19 cellular contexts compared by ENCODE assay signal in the genomic region with DNA sequence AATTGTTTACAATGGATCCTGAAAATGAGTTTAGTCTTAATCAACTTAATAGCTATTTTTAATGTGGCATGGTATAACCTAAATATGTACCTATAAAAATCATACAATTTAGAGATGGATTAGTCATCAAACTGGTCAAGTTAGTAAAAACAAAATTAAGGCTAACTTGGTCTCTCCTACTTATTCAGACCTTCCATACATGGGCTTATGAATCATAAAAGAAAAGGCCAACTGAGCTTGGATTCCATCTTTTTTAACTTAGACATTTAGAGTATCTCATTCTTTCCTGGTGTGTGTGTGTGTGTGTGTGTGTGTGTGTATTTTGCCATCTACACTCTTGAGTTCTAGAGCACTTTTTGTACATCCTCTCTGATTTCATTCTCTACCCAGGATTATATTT.
"Had no signal": no experiment of that assay in that cellular context is flagged by ENCODE, and none has a peak within 500 bp of the region (broad histone marks: within the 10 kb centered on the region; RNA-seq: fewer than 3 reads in every experiment).

No MANE protein-coding gene starts in this region.

- H3K27ac ChIP-seq: cardiac muscle cell, parathyroid adenoma, skin epidermis, testis had no signal

- H3K36me3 ChIP-seq: cardiac muscle cell had no signal

- H3K9ac ChIP-seq: parathyroid adenoma, SK-N-SH had no signal

- H3K27ac Mint-ChIP-seq: activated CD8-positive, alpha-beta memory T cell treated with anti-CD3 and anti-CD28 coated beads, Interleukin-2, amount 10 ng/mL, durations not matched to agents 7 days and 5 days; activated naive CD8-positive, alpha-beta T cell; naive B cell; T-cell had no signal

- H3K4me3 ChIP-seq: cardiac muscle cell, skin epidermis, testis had no signal

- H3K9me3 Mint-ChIP-seq: T-cell had no signal

- H2AFZ ChIP-seq: parathyroid adenoma had no signal

- H3K27me3 ChIP-seq: cardiac muscle cell, testis had no signal

- H3K79me2 ChIP-seq: parathyroid adenoma had no signal

- FAIRE-seq: islet of Langerhans had no signal

- DNase-seq: activated CD8-positive, alpha-beta memory T cell treated with anti-CD3 and anti-CD28 coated beads, Interleukin-2, amount 10 ng/mL, durations not matched to agents 7 days and 5 days; activated effector memory CD4-positive, alpha-beta T cell treated with anti-CD3 and anti-CD28 coated beads, Interleukin-2, amount 50 U/mL, for 16 hours; activated T-cell treated with anti-CD3 and anti-CD28 coated beads, Interleukin-2, amount 50 U/mL, for 1 hour; aorta; erythroblast; naive B cell; retina; SK-N-SH; stimulated activated CD4-positive, alpha-beta T cell treated with anti-CD3 and anti-CD28 coated beads, Interleukin-4, amount 100 ng/mL, for 1 hour; stimulated activated naive CD4-positive, alpha-beta T cell; T-cell; T-helper 9 cell; testis had no signal

- H3K36me3 Mint-ChIP-seq: activated CD8-positive, alpha-beta memory T cell treated with anti-CD3 and anti-CD28 coated beads, Interleukin-2, amount 10 ng/mL, durations not matched to agents 7 days and 5 days; activated naive CD8-positive, alpha-beta T cell; naive B cell; T-cell had no signal

- H3K4me3 Mint-ChIP-seq: activated CD8-positive, alpha-beta memory T cell treated with anti-CD3 and anti-CD28 coated beads, Interleukin-2, amount 10 ng/mL, durations not matched to agents 7 days and 5 days; activated naive CD8-positive, alpha-beta T cell; naive B cell; T-cell had no signal

- H3K9me3 ChIP-seq: SK-N-SH, testis had no signal

- H3K4me1 ChIP-seq: parathyroid adenoma, testis had no signal

- ATAC-seq: activated CD8-positive, alpha-beta memory T cell treated with anti-CD3 and anti-CD28 coated beads, Interleukin-2, amount 10 ng/mL, durations not matched to agents 7 days and 5 days; left lobe of liver; T-cell had no signal

- H3K4me1 Mint-ChIP-seq: activated CD8-positive, alpha-beta memory T cell treated with anti-CD3 and anti-CD28 coated beads, Interleukin-2, amount 10 ng/mL, durations not matched to agents 7 days and 5 days; naive B cell; T-cell had no signal

- H3K27me3 Mint-ChIP-seq: activated CD8-positive, alpha-beta memory T cell treated with anti-CD3 and anti-CD28 coated beads, Interleukin-2, amount 10 ng/mL, durations not matched to agents 7 days and 5 days had no signal

- H3K4me2 ChIP-seq: SK-N-SH had no signal
